17 cellular contexts compared by ENCODE assay signal in genomic region chr1:213414346-213414745, GRCh38.
DNase-seq lines count a peak whose midpoint lies in the region; ATAC-seq and TF ChIP-seq lines count a peak whose summit lies in the region.
"Had no signal": no experiment of that assay in that cellular context is flagged by ENCODE, and none has a peak within 500 bp of the region (broad histone marks: within the 10 kb centered on the region; RNA-seq: fewer than 3 reads in every experiment).

No MANE protein-coding gene starts in this region.

- no peak overlapping the region for H3K4ac ChIP-seq in mesenchymal stem cell (ENCODE audit: low read depth in 1 of 2, low read length in 2 of 2)

- H3K18ac ChIP-seq in mesenchymal stem cell (ENCODE audit: low read depth in 1 of 2, low read length in 2 of 2) = no peak overlapping the region

- H2AK5ac ChIP-seq in mesenchymal stem cell (ENCODE audit: low read length, severe bottlenecking) = peak overlapping the region; percentile 6

- no peak for TF ChIP-seq EP300 in esophagus muscularis mucosa (IDR thresholded peaks at IDR 0.05)

- no peak overlapping the region for H2BK5ac ChIP-seq in mesenchymal stem cell (ENCODE audit: low read depth, low read length, poor library complexity, severe bottlenecking)

- no peak overlapping the region for H2BK12ac ChIP-seq in mesenchymal stem cell (ENCODE audit: low read length in 2 of 2)

- no peak for TF ChIP-seq POLR2A in esophagus muscularis mucosa (IDR thresholded peaks at IDR 0.05; ENCODE audit: low read depth)

- peaks cover 7% of the 10 kb centered on the region for H3K27me3 Mint-ChIP-seq in stimulated activated naive CD8-positive, alpha-beta T cell treated with anti-CD3 and anti-CD28 coated beads, Interleukin-15, amount 100 ng/mL, for 72 hours

- no peak overlapping the region for H4K91ac ChIP-seq in mesenchymal stem cell (ENCODE audit: low read length)

- H3K27me3 ChIP-seq in esophagus muscularis mucosa (no peaks in the 10 kb centered on the region), mesenchymal stem cell (ENCODE audit: control insufficient read depth in 1 of 2, insufficient read depth in 1 of 2, low read length in 2 of 2) (peaks cover 0 to 11% of the 10 kb centered on the region in 2 experiments)
- H3K27me3 ChIP-seq: BLaER1 treated with 17β-estradiol and CSF1 and Interleukin-3, amounts not matched to agents 10 nM and 100 nM had no signal

- no peak overlapping the region for H3K4me3 Mint-ChIP-seq in stimulated activated naive CD8-positive, alpha-beta T cell treated with anti-CD3 and anti-CD28 coated beads, Interleukin-15, amount 100 ng/mL, for 72 hours
- H3K4me3 Mint-ChIP-seq: B cell; CD4-positive, alpha-beta T cell; CD8-positive, alpha-beta T cell had no signal

- WGBS in esophagus muscularis mucosa = 75% methylated on average over 1 of the region's 1 CpG
- 56% methylated on average over 1 of the region's 1 CpG for WGBS in mesenchymal stem cell

- H3K9ac ChIP-seq in mesenchymal stem cell (ENCODE audit: low read length) = no peak overlapping the region
- H3K9ac ChIP-seq: BLaER1 treated with 17β-estradiol and CSF1 and Interleukin-3, amounts not matched to agents 10 nM and 100 nM had no signal

- H3K4me3 ChIP-seq in esophagus muscularis mucosa (no peak overlapping the region), mesenchymal stem cell (ENCODE audit: insufficient read depth in 1 of 2, low read depth in 1 of 2, low read length in 2 of 2) (no peak overlapping the region)
- H3K4me3 ChIP-seq: A549; BLaER1 treated with 17β-estradiol and CSF1 and Interleukin-3, amounts not matched to agents 10 nM and 100 nM had no signal

- DNase-seq in ecto neural progenitor cell (ENCODE audit: low spot score) = peak; percentile 7
- DNase-seq in esophagus muscularis mucosa (ENCODE audit: extremely low spot score) = peak; percentile 37
- no peak for DNase-seq in mesenchymal stem cell
- no peak for DNase-seq in cerebellar nuclear complex (lab: John Stamatoyannopoulos, UW)
- DNase-seq in COR-L47 (lab: John Stamatoyannopoulos, UW) = no peak
- no peak for DNase-seq in stimulated activated naive CD8-positive, alpha-beta T cell treated with anti-CD3 and anti-CD28 coated beads, Interleukin-15, amount 100 ng/mL, for 72 hours
- DNase-seq: AML-193; CD4-positive, alpha-beta T cell; CD8-positive, alpha-beta T cell; DMS 273 treated with DMSO at 0.1 percent for 48 hours; DMS79 treated with DMSO at 0.1 percent for 48 hours; GF-D8 had no signal

- H3K27ac Mint-ChIP-seq in stimulated activated naive CD8-positive, alpha-beta T cell treated with anti-CD3 and anti-CD28 coated beads, Interleukin-15, amount 100 ng/mL, for 72 hours = no peak overlapping the region
- H3K27ac Mint-ChIP-seq: B cell; CD4-positive, alpha-beta T cell; CD8-positive, alpha-beta T cell had no signal

- H3K4me2 ChIP-seq in mesenchymal stem cell (ENCODE audit: low read length, poor library complexity, severe bottlenecking) = no peak overlapping the region
- H3K4me2 ChIP-seq: A549; BLaER1 treated with 17β-estradiol and CSF1 and Interleukin-3, amounts not matched to agents 10 nM and 100 nM had no signal

- no peak overlapping the region for H2BK15ac ChIP-seq in mesenchymal stem cell (ENCODE audit: low read depth, poor library complexity, severe bottlenecking)

- H3K79me1 ChIP-seq in mesenchymal stem cell (replicated peaks; ENCODE audit: low read length, poor library complexity, severe bottlenecking) = no peaks in the 10 kb centered on the region

- intact Hi-C loops in esophagus muscularis mucosa (cut with DNase I) = no loop called here

- H3K9me3 Mint-ChIP-seq in stimulated activated naive CD8-positive, alpha-beta T cell treated with anti-CD3 and anti-CD28 coated beads, Interleukin-15, amount 100 ng/mL, for 72 hours = no peaks in the 10 kb centered on the region
- H3K9me3 Mint-ChIP-seq: CD4-positive, alpha-beta T cell; CD8-positive, alpha-beta T cell had no signal

- H4K8ac ChIP-seq in mesenchymal stem cell (ENCODE audit: low read length) = no peak overlapping the region

- H3K36me3 ChIP-seq in esophagus muscularis mucosa (no peaks in the 10 kb centered on the region), mesenchymal stem cell (ENCODE audit: control insufficient read depth in 1 of 2, insufficient read depth in 2 of 2, low read depth in 1 of 2, low read length in 2 of 2) (no peaks in the 10 kb centered on the region)
- H3K36me3 ChIP-seq: BLaER1 treated with 17β-estradiol and CSF1 and Interleukin-3, amounts not matched to agents 10 nM and 100 nM had no signal

- H3K27ac ChIP-seq in esophagus muscularis mucosa (replicated peaks in 1 of 4) = no peak overlapping the region
- H3K27ac ChIP-seq in mesenchymal stem cell (ENCODE audit: low read length, poor library complexity, severe bottlenecking) = no peak overlapping the region
- H3K27ac ChIP-seq: 22Rv1; A549; BLaER1 treated with 17β-estradiol and CSF1 and Interleukin-3, amounts not matched to agents 10 nM and 100 nM; C4-2B had no signal

- no peaks in the 10 kb centered on the region for H3K9me3 ChIP-seq in esophagus muscularis mucosa
- no peaks in the 10 kb centered on the region for H3K9me3 ChIP-seq in mesenchymal stem cell (ENCODE audit: control insufficient read depth, low read length)
- H3K9me3 ChIP-seq: A549 had no signal

- H3K4me1 ChIP-seq in esophagus muscularis mucosa = no peaks in the 10 kb centered on the region
- peaks cover 22% of the 10 kb centered on the region for H3K4me1 ChIP-seq in mesenchymal stem cell (ENCODE audit: control insufficient read depth, insufficient read depth, low read depth, low read length)
- H3K4me1 ChIP-seq: A549; BLaER1 treated with 17β-estradiol and CSF1 and Interleukin-3, amounts not matched to agents 10 nM and 100 nM had no signal

- H3K14ac ChIP-seq in mesenchymal stem cell (ENCODE audit: low read length in 2 of 2) = no peak overlapping the region

- H2BK120ac ChIP-seq in mesenchymal stem cell (ENCODE audit: low read depth, low read length) = no peak overlapping the region

- H3K23ac ChIP-seq in mesenchymal stem cell (ENCODE audit: low read length in 2 of 2) = no peak overlapping the region

- ATAC-seq in stimulated activated naive CD8-positive, alpha-beta T cell treated with anti-CD3 and anti-CD28 coated beads, Interleukin-15, amount 100 ng/mL, for 72 hours = no peak
- ATAC-seq: A549; CD8-positive, alpha-beta T cell had no signal

- H2AFZ ChIP-seq in mesenchymal stem cell (ENCODE audit: low read depth, low read length) = no peak overlapping the region

- H3K4me1 Mint-ChIP-seq in stimulated activated naive CD8-positive, alpha-beta T cell treated with anti-CD3 and anti-CD28 coated beads, Interleukin-15, amount 100 ng/mL, for 72 hours = no peaks in the 10 kb centered on the region
- H3K4me1 Mint-ChIP-seq: B cell had no signal

- no peak for TF ChIP-seq CTCF in esophagus muscularis mucosa (IDR thresholded peaks at IDR 0.05)

Comparison
In these comparisons a context has a peak if more than half of its experiments do, and no peak if none do; other contexts are left out.
1. DNase-seq: peak in ecto neural progenitor cell (single experiment) and esophagus muscularis mucosa (single experiment); none in mesenchymal stem cell (single experiment), cerebellar nuclear complex (0 of 2), COR-L47 (single experiment) and stimulated activated naive CD8-positive, alpha-beta T cell treated with anti-CD3 and anti-CD28 coated beads, Interleukin-15, amount 100 ng/mL, for 72 hours (0 of 2).